In genomic region chr11:79926707-79927106, GRCh38 we compare ENCODE assay signal across 7 cellular contexts.
"Had no signal": no experiment of that assay in that cellular context is flagged by ENCODE, and none has a peak within 500 bp of the region (broad histone marks: within the 10 kb centered on the region; RNA-seq: fewer than 3 reads in every experiment).

No MANE protein-coding gene starts in this region.

- FAIRE-seq: HepG2, HTR-8/SVneo, K562 had no signal

- DNase-seq: IMR-90, KBM-7, KG1 had no signal

- H3K27ac ChIP-seq: HL-60 had no signal

- H3K4me3 ChIP-seq: K562 had no signal

- ATAC-seq: HepG2, K562 had no signal
